Comparison of ENCODE assay signal across 8 cellular contexts in the genomic region with DNA sequence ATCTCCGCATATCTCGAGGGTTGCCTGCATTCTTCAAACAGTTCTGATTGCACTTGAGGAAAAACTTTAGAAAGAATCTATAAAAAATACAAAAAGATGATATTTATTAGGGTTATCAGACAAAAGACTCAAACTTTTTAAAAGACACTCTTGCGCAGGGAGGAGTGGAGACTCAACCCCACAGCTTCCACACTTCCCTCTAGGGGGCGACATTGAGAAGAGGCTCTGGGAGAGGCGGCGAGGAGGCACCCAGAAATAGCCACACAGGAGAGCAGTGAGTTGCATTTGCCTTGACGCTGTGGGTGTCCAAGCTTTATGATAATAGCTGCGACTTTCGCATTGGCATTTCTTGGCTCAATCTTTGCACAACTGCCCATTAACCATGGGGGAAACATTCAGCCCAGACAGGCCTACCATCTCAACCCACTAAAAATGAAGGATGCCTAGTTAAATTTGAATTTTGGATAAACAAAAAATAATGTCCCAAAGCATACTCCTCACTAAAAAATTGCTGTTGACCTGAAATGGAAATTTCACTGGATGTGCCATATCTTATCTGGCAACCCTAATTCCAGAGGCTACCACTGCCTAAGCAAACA.
DNase-seq lines count a peak whose midpoint lies in the region; ATAC-seq and TF ChIP-seq lines count a peak whose summit lies in the region.

No MANE protein-coding gene starts in this region.

- no peaks in the 10 kb centered on the region for H3K27me3 ChIP-seq in osteoblast (ENCODE audit: insufficient read depth, low read length)

- no peak for ATAC-seq in GM19463 (IDR thresholded peaks at IDR 0.05; ENCODE audit: unreplicated experiment)
- no peak for ATAC-seq in GM18519 (IDR thresholded peaks at IDR 0.05; ENCODE audit: low FRiP score, unreplicated experiment)

- H3K27ac ChIP-seq in osteoblast (ENCODE audit: low read depth, low read length) = no peak overlapping the region

- no peak overlapping the region for H3K4me3 ChIP-seq in osteoblast (ENCODE audit: insufficient read depth, low read length)

- DNase-seq in GM10266 (ENCODE audit: extremely low spot score) (no peak), M059J (ENCODE audit: low read depth) (peak; percentile 10), osteoblast (ENCODE audit: insufficient read length, low spot score, missing footprints) (peak; percentile 80), AG08396 (ENCODE audit: low spot score) (no peak), NCI-H2029 treated with DMSO at 0.1 percent for 48 hours (lab: John Stamatoyannopoulos, UW) (no peak)
- DNase-seq in activated naive CD4-positive, alpha-beta T cell treated with anti-CD3 and anti-CD28 coated beads, Interleukin-2, amount 10 ng/mL, durations not matched to agents 7 days and 5 days = peak; percentile 58

- H3K36me3 Mint-ChIP-seq in activated naive CD4-positive, alpha-beta T cell treated with anti-CD3 and anti-CD28 coated beads, Interleukin-2, amount 10 ng/mL, durations not matched to agents 7 days and 5 days = no peaks in the 10 kb centered on the region

- H2AFZ ChIP-seq in osteoblast (ENCODE audit: low read length) = no peak overlapping the region

- no peaks in the 10 kb centered on the region for H3K9me3 ChIP-seq in osteoblast (ENCODE audit: low read depth, low read length)

- peaks cover 9% of the 10 kb centered on the region for H3K4me1 ChIP-seq in osteoblast (ENCODE audit: insufficient read depth, low read length)

- H3K79me2 ChIP-seq in osteoblast (ENCODE audit: insufficient read depth, low read length) = peaks cover 48% of the 10 kb centered on the region

- H3K4me2 ChIP-seq in osteoblast (ENCODE audit: insufficient read depth, low read length) = no peak overlapping the region

- CTCF ChIA-PET in activated naive CD4-positive, alpha-beta T cell treated with anti-CD3 and anti-CD28 coated beads, Interleukin-2, amount 10 ng/mL, durations not matched to agents 7 days and 5 days (lab: Charles Lee) = interaction anchor here (1.0 to 1.5 kb wide), 4 partner anchors 10 to 302 kb away, joined by 3 to 4 read pairs (median 4); no protein-coding TSS in a partner anchor

- no peaks in the 10 kb centered on the region for H3K4me1 Mint-ChIP-seq in activated naive CD4-positive, alpha-beta T cell treated with anti-CD3 and anti-CD28 coated beads, Interleukin-2, amount 10 ng/mL, durations not matched to agents 7 days and 5 days

- H3K27me3 Mint-ChIP-seq in activated naive CD4-positive, alpha-beta T cell treated with anti-CD3 and anti-CD28 coated beads, Interleukin-2, amount 10 ng/mL, durations not matched to agents 7 days and 5 days = peaks cover 3% of the 10 kb centered on the region

- H3K27ac Mint-ChIP-seq in activated naive CD4-positive, alpha-beta T cell treated with anti-CD3 and anti-CD28 coated beads, Interleukin-2, amount 10 ng/mL, durations not matched to agents 7 days and 5 days = no peak overlapping the region

- peaks cover 45% of the 10 kb centered on the region for H4K20me1 ChIP-seq in osteoblast (ENCODE audit: insufficient read depth, low read length)

- no peak overlapping the region for H3K4me3 Mint-ChIP-seq in activated naive CD4-positive, alpha-beta T cell treated with anti-CD3 and anti-CD28 coated beads, Interleukin-2, amount 10 ng/mL, durations not matched to agents 7 days and 5 days

- TF ChIP-seq CTCF in GM10266 (IDR thresholded peaks at IDR 0.05; ENCODE audit: control insufficient read depth, insufficient read depth, low read depth, missing control alignments) = peak; percentile 32
- peak; percentile 72 for TF ChIP-seq CTCF in osteoblast (IDR thresholded peaks at IDR 0.05; ENCODE audit: extremely low read depth, low read depth, low read length)

- no peaks in the 10 kb centered on the region for H3K9me3 Mint-ChIP-seq in activated naive CD4-positive, alpha-beta T cell treated with anti-CD3 and anti-CD28 coated beads, Interleukin-2, amount 10 ng/mL, durations not matched to agents 7 days and 5 days

- peaks cover 20% of the 10 kb centered on the region for H3K36me3 ChIP-seq in osteoblast (ENCODE audit: insufficient read depth, low read length)

Comparison
In these comparisons a context has a peak if more than half of its experiments do, and no peak if none do; other contexts are left out.
1. DNase-seq: peak in M059J (single experiment), activated naive CD4-positive, alpha-beta T cell treated with anti-CD3 and anti-CD28 coated beads, Interleukin-2, amount 10 ng/mL, durations not matched to agents 7 days and 5 days (single experiment) and osteoblast (single experiment); none in GM10266 (single experiment), AG08396 (single experiment) and NCI-H2029 treated with DMSO at 0.1 percent for 48 hours (single experiment).